In genomic region chr3:124277516-124277890, GRCh38 we compare ENCODE assay signal across 9 cellular contexts.
A peak's percentile ranks its signal among the peaks of the same experiment; 100 is the strongest.
DNase-seq lines count a peak whose midpoint lies in the region; ATAC-seq and TF ChIP-seq lines count a peak whose summit lies in the region.
"Had no signal": no experiment of that assay in that cellular context is flagged by ENCODE, and none has a peak within 500 bp of the region (broad histone marks: within the 10 kb centered on the region; RNA-seq: fewer than 3 reads in every experiment).

No MANE protein-coding gene starts in this region.

- no peaks in the 10 kb centered on the region for H3K9me3 Mint-ChIP-seq in endothelial cell (ENCODE audit: unreplicated experiment)

- TF ChIP-seq POLR2A in testis (IDR thresholded peaks at IDR 0.05), result no peak

- POLR2A ChIA-PET in HEK293T (lab: Yijun Ruan, JAX), result no interaction called here

- H3K36me3 ChIP-seq in testis (ENCODE audit: low read depth, missing control alignments), result no peaks in the 10 kb centered on the region

- CTCF ChIA-PET in HEK293T (lab: Yijun Ruan, JAX), result no interaction called here

- H3K9me3 ChIP-seq in testis, result no peaks in the 10 kb centered on the region

- no peak for TF ChIP-seq CTCF in endothelial cell (IDR thresholded peaks at IDR 0.05; ENCODE audit: unreplicated experiment)
- TF ChIP-seq CTCF in testis (IDR thresholded peaks at IDR 0.05), result no peak

- ATAC-seq in HG02798 (IDR thresholded peaks at IDR 0.05; ENCODE audit: poor library complexity, unreplicated experiment), result no peak

- H3K27ac ChIP-seq in testis, result peak overlapping the region; percentile 55 to 87

- intact Hi-C loops in testis (cut with DNase I; ENCODE audit: low total_unique reads), result no loop called here

- peak overlapping the region; percentile 90 for H3K27ac Mint-ChIP-seq in endothelial cell (ENCODE audit: unreplicated experiment)

- H3K27me3 ChIP-seq in testis, result no peaks in the 10 kb centered on the region

- H3K4me1 ChIP-seq in testis, result peaks cover 28% of the 10 kb centered on the region

- H3K36me3 Mint-ChIP-seq in endothelial cell (ENCODE audit: low read depth, unreplicated experiment), result peaks cover 46% of the 10 kb centered on the region

- H3K4me3 Mint-ChIP-seq in endothelial cell (ENCODE audit: unreplicated experiment), result peak overlapping the region; percentile 49

- H3K4me3 ChIP-seq in testis, result no peak overlapping the region

- peak; percentile 32 for DNase-seq in RPMI7951 (ENCODE audit: low read depth)
- DNase-seq in endothelial cell (ENCODE audit: low spot score), result no peak
- peak; percentile 50 for DNase-seq in middle frontal gyrus (ENCODE audit: extremely low spot score, low spot score)
- DNase-seq in testis, result peak; percentile 67
- no peak for DNase-seq in SKM-1 treated with dmso at 0.1 percent for 144 hours (lab: John Stamatoyannopoulos, UW; ENCODE audit: unreplicated experiment)
- DNase-seq in dedifferentiated amniotic fluid mesenchymal stem cell (ENCODE audit: extremely low spot score), result no peak
- no peak for DNase-seq in HEK293T (ENCODE audit: extremely low spot score)
- DNase-seq: retina had no signal

- 12 to 41% methylated on average over 3 of the region's 3 CpGs for WGBS in testis, 2 donors

- H3K4me1 Mint-ChIP-seq in endothelial cell (ENCODE audit: unreplicated experiment), result peaks cover 60% of the 10 kb centered on the region

- peaks cover 16% of the 10 kb centered on the region for H3K27me3 Mint-ChIP-seq in endothelial cell (ENCODE audit: unreplicated experiment)

TF ChIP-seq in HEK293T, 16 proteins besides CTCF, POLR2A, EP300 and RAD21:
- TF ChIP-seq ARNT (IDR thresholded peaks at IDR 0.05), result no peak
- no peak for TF ChIP-seq FOXM1 (IDR thresholded peaks at IDR 0.05; ENCODE audit: borderline replicate concordance)
- no peak for TF ChIP-seq ELF4 (IDR thresholded peaks at IDR 0.05)
- no peak for TF ChIP-seq SP1 (IDR thresholded peaks at IDR 0.05)
- TF ChIP-seq PKNOX1 (IDR thresholded peaks at IDR 0.05), result no peak
- TF ChIP-seq L3MBTL2 (conservative IDR thresholded peaks at IDR 0.05), result no peak
- TF ChIP-seq FOXA1 (IDR thresholded peaks at IDR 0.05), result no peak
- no peak for TF ChIP-seq NFRKB (IDR thresholded peaks at IDR 0.05)
- no peak for TF ChIP-seq SUZ12 (IDR thresholded peaks at IDR 0.05)
- no peak for TF ChIP-seq HDGF (IDR thresholded peaks at IDR 0.05; ENCODE audit: borderline replicate concordance)
- TF ChIP-seq CTBP1 (IDR thresholded peaks at IDR 0.05; ENCODE audit: borderline replicate concordance), result no peak
- no peak for TF ChIP-seq FOXK2 (IDR thresholded peaks at IDR 0.05)
- no peak for TF ChIP-seq LEF1 (IDR thresholded peaks at IDR 0.05; ENCODE audit: borderline replicate concordance)
- TF ChIP-seq BHLHE40 (IDR thresholded peaks at IDR 0.05; ENCODE audit: borderline replicate concordance), result no peak
- TF ChIP-seq TARDBP (IDR thresholded peaks at IDR 0.05), result no peak
- no peak for TF ChIP-seq ZNF384 (IDR thresholded peaks at IDR 0.05)

Comparison
In these comparisons a context has a peak if more than half of its experiments do, and no peak if none do; other contexts are left out.
1. DNase-seq: peak in RPMI7951 (single experiment), middle frontal gyrus (single experiment) and testis (single experiment); none in endothelial cell (single experiment), SKM-1 treated with dmso at 0.1 percent for 144 hours (single experiment), dedifferentiated amniotic fluid mesenchymal stem cell (single experiment) and HEK293T (single experiment).